In genomic region chr9:18707489-18708210, GRCh38 we compare ENCODE assay signal across 18 cellular contexts.
DNase-seq lines count a peak whose midpoint lies in the region; ATAC-seq and TF ChIP-seq lines count a peak whose summit lies in the region.
"Had no signal": no experiment of that assay in that cellular context is flagged by ENCODE, and none has a peak within 500 bp of the region (broad histone marks: within the 10 kb centered on the region; RNA-seq: fewer than 3 reads in every experiment).

No MANE protein-coding gene starts in this region.

- peaks cover 11% of the 10 kb centered on the region for H3K4me1 ChIP-seq in psoas muscle
- H3K4me1 ChIP-seq: Caco-2 had no signal

- no peaks in the 10 kb centered on the region for H3K27me3 ChIP-seq in psoas muscle (ENCODE audit: insufficient read depth in 3 of 3, low read length in 2 of 3)
- H3K27me3 ChIP-seq: MG63, Peyer's patch had no signal

- H3K9me3 Mint-ChIP-seq in activated T-helper 1 cell treated with anti-CD3 and anti-CD28 coated beads, Interleukin-12 subunit alpha, Interleukin-12 subunit beta, Interleukin-2, Interleukin-4 antibody, amounts not matched to agents 30 ng/mL and 10 ng/mL and 1 ng/mL, durations not matched to agents 14 hours and 24 hours and 36 hours = no peaks in the 10 kb centered on the region
- H3K9me3 Mint-ChIP-seq in activated naive CD4-positive, alpha-beta T cell treated with anti-CD3 and anti-CD28 coated beads for 36 hours = no peaks in the 10 kb centered on the region
- peaks cover 2 to 7% (median 3%) of the 10 kb centered on the region in 7 donors for H3K9me3 Mint-ChIP-seq in CD14-positive monocyte

- peak overlapping the region; percentile 36 for H3K27ac ChIP-seq in psoas muscle
- H3K27ac ChIP-seq: Peyer's patch had no signal

- no peaks in the 10 kb centered on the region for H3K4me1 Mint-ChIP-seq in activated T-helper 1 cell treated with anti-CD3 and anti-CD28 coated beads, Interleukin-12 subunit alpha, Interleukin-12 subunit beta, Interleukin-2, Interleukin-4 antibody, amounts not matched to agents 30 ng/mL and 10 ng/mL and 1 ng/mL, durations not matched to agents 14 hours and 24 hours and 36 hours (ENCODE audit: low read depth)
- no peaks in the 10 kb centered on the region for H3K4me1 Mint-ChIP-seq in activated naive CD4-positive, alpha-beta T cell treated with anti-CD3 and anti-CD28 coated beads for 36 hours (ENCODE audit: low read depth)
- no peaks in the 10 kb centered on the region for H3K4me1 Mint-ChIP-seq in CD14-positive monocyte

- TF ChIP-seq CTCF in AG10803 (conservative IDR thresholded peaks at IDR 0.05; ENCODE audit: low read length) (no peak), choroid plexus epithelial cell (conservative IDR thresholded peaks at IDR 0.05; ENCODE audit: low read depth, low read length) (no peak), psoas muscle (IDR thresholded peaks at IDR 0.05) (no peak), CD14-positive monocyte (IDR thresholded peaks at IDR 0.05) (no peak)

- intact Hi-C loops in psoas muscle (cut with DNase I) = loop anchor here in 1 of 2 donors (10.0 kb wide), 1 partner anchor 127 kb away; no protein-coding TSS in a partner anchor
- intact Hi-C loops in activated T-helper 1 cell treated with anti-CD3 and anti-CD28 coated beads, Interleukin-12 subunit alpha, Interleukin-12 subunit beta, Interleukin-2, Interleukin-4 antibody, amounts not matched to agents 30 ng/mL and 10 ng/mL and 1 ng/mL, durations not matched to agents 14 hours and 24 hours and 36 hours (cut with micrococcal nuclease) = loop anchor here (10.0 kb wide), 1 partner anchor 317 kb away; no protein-coding TSS in a partner anchor
- intact Hi-C loops in activated naive CD4-positive, alpha-beta T cell treated with anti-CD3 and anti-CD28 coated beads for 36 hours (cut with micrococcal nuclease) = no loop called here
- intact Hi-C loops in CD14-positive monocyte (cut with micrococcal nuclease) = no loop called here

- no peaks in the 10 kb centered on the region for H3K36me3 ChIP-seq in psoas muscle (ENCODE audit: insufficient read depth in 1 of 2, low read depth in 1 of 2)
- H3K36me3 ChIP-seq: Peyer's patch had no signal

- CTCF ChIA-PET in activated naive CD4-positive, alpha-beta T cell treated with anti-CD3 and anti-CD28 coated beads for 36 hours (lab: Charles Lee) = no interaction called here

- no peaks in the 10 kb centered on the region for H3K27me3 Mint-ChIP-seq in activated T-helper 1 cell treated with anti-CD3 and anti-CD28 coated beads, Interleukin-12 subunit alpha, Interleukin-12 subunit beta, Interleukin-2, Interleukin-4 antibody, amounts not matched to agents 30 ng/mL and 10 ng/mL and 1 ng/mL, durations not matched to agents 14 hours and 24 hours and 36 hours (ENCODE audit: insufficient read depth)
- peaks cover 6% of the 10 kb centered on the region for H3K27me3 Mint-ChIP-seq in activated naive CD4-positive, alpha-beta T cell treated with anti-CD3 and anti-CD28 coated beads for 36 hours (ENCODE audit: low read depth)
- H3K27me3 Mint-ChIP-seq in CD14-positive monocyte (ENCODE audit: low read depth in 3 of 3) = peaks cover 0 to 2% (median 1%) of the 10 kb centered on the region in 3 donors

- whole genome bisulfite sequencing in psoas muscle, 3 donors = 27 to 40% (median 28%) methylated on average over 8 of the region's 8 CpGs

- H3K27ac Mint-ChIP-seq in activated T-helper 1 cell treated with anti-CD3 and anti-CD28 coated beads, Interleukin-12 subunit alpha, Interleukin-12 subunit beta, Interleukin-2, Interleukin-4 antibody, amounts not matched to agents 30 ng/mL and 10 ng/mL and 1 ng/mL, durations not matched to agents 14 hours and 24 hours and 36 hours = no peak overlapping the region
- H3K27ac Mint-ChIP-seq in activated naive CD4-positive, alpha-beta T cell treated with anti-CD3 and anti-CD28 coated beads for 36 hours = no peak overlapping the region
- no peak overlapping the region for H3K27ac Mint-ChIP-seq in CD14-positive monocyte

- ATAC-seq in psoas muscle = peak in 1 of 4 donors; percentile 35
- no peak for ATAC-seq in HG02981 (IDR thresholded peaks at IDR 0.05; ENCODE audit: unreplicated experiment)

- H3K9me3 ChIP-seq in psoas muscle = no peaks in the 10 kb centered on the region
- H3K9me3 ChIP-seq: Caco-2, Peyer's patch had no signal

- DNase-seq in AG10803 (ENCODE audit: low read depth) (peak; percentile 56), choroid plexus epithelial cell (ENCODE audit: low read depth) (peak; percentile 16), medulla oblongata (ENCODE audit: extremely low spot score) (peak; percentile 23), psoas muscle (no peak), CD14-positive monocyte (ENCODE audit: low spot score) (no peak)
- no peak for DNase-seq in activated T-helper 1 cell treated with anti-CD3 and anti-CD28 coated beads, Interleukin-12 subunit alpha, Interleukin-12 subunit beta, Interleukin-2, Interleukin-4 antibody, amounts not matched to agents 30 ng/mL and 10 ng/mL and 1 ng/mL, durations not matched to agents 14 hours and 24 hours and 36 hours (ENCODE audit: low spot score)
- no peak for DNase-seq in activated naive CD4-positive, alpha-beta T cell treated with anti-CD3 and anti-CD28 coated beads for 36 hours
- DNase-seq: 8988T, Caco-2, KG1, MG63, NCI-H1092 treated with DMSO at 0.1 percent for 48 hours, NCI-H1694 treated with DMSO at 0.1 percent for 48 hours, NCI-H2171, NCI-H774, Peyer's patch, Right ventricle myocardium superior had no signal

- H3K4me3 ChIP-seq in AG10803 (ENCODE audit: low read length) (no peak overlapping the region), choroid plexus epithelial cell (ENCODE audit: low read depth, low read length) (no peak overlapping the region), psoas muscle (no peak overlapping the region)
- H3K4me3 ChIP-seq: MG63, Peyer's patch had no signal

- no peaks in the 10 kb centered on the region for H3K36me3 Mint-ChIP-seq in activated T-helper 1 cell treated with anti-CD3 and anti-CD28 coated beads, Interleukin-12 subunit alpha, Interleukin-12 subunit beta, Interleukin-2, Interleukin-4 antibody, amounts not matched to agents 30 ng/mL and 10 ng/mL and 1 ng/mL, durations not matched to agents 14 hours and 24 hours and 36 hours (ENCODE audit: low read depth)
- H3K36me3 Mint-ChIP-seq in activated naive CD4-positive, alpha-beta T cell treated with anti-CD3 and anti-CD28 coated beads for 36 hours (ENCODE audit: low read depth) = no peaks in the 10 kb centered on the region
- H3K36me3 Mint-ChIP-seq in CD14-positive monocyte = no peaks in the 10 kb centered on the region

- H3K4me3 Mint-ChIP-seq in activated T-helper 1 cell treated with anti-CD3 and anti-CD28 coated beads, Interleukin-12 subunit alpha, Interleukin-12 subunit beta, Interleukin-2, Interleukin-4 antibody, amounts not matched to agents 30 ng/mL and 10 ng/mL and 1 ng/mL, durations not matched to agents 14 hours and 24 hours and 36 hours = no peak overlapping the region
- H3K4me3 Mint-ChIP-seq in activated naive CD4-positive, alpha-beta T cell treated with anti-CD3 and anti-CD28 coated beads for 36 hours = no peak overlapping the region
- no peak overlapping the region for H3K4me3 Mint-ChIP-seq in CD14-positive monocyte

Comparison
In these comparisons a context has a peak if more than half of its experiments do, and no peak if none do; other contexts are left out.
1. DNase-seq: peak in AG10803 (single experiment), choroid plexus epithelial cell (single experiment) and medulla oblongata (single experiment); none in psoas muscle (0 of 2), activated T-helper 1 cell treated with anti-CD3 and anti-CD28 coated beads, Interleukin-12 subunit alpha, Interleukin-12 subunit beta, Interleukin-2, Interleukin-4 antibody, amounts not matched to agents 30 ng/mL and 10 ng/mL and 1 ng/mL, durations not matched to agents 14 hours and 24 hours and 36 hours (single experiment), activated naive CD4-positive, alpha-beta T cell treated with anti-CD3 and anti-CD28 coated beads for 36 hours (single experiment) and CD14-positive monocyte (single experiment).